Comparison of ENCODE assay signal across 8 cellular contexts in the genomic region with DNA sequence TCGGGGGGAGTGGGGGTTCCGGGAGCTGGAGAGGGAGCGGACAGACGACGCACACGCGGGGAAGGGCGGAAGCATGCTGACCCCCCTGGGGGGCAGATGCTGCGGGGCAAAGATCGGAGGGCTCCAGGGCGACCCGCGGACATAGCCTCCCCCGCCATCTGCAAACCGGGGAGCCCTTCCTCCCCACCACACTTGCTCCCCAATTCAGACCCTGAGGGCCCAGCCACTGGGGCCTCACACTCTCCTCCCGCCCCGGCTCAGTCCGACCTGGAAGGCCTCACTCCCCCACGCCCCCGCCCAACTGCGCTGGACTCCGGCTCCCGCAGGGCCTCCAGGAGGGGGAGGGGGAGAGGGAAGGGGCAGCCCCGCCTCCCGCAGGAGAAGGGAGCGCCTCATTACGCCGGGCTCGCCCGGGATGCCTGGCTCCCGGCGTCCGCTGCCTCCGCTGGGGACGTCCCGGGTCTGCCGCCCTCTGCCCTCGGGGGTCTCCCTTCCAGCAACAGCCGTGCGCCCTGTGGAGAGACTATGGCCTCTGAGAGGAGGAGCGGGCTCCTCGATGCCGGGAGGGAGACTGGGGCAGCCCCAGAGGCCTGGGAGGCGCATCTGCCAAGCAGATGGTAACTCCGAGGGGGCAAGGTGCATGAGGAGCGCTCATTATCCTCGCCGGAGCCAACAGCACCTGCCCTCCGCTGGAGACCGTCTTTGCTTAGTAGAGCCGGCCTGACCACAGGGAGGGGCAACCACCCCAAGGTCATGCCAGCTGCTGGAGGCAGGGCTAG. TPM values are rescaled to one million over a fixed set of nuclear protein-coding genes. Genes with fewer than 3 reads are reported as not detected.
DNase-seq lines count a peak whose midpoint lies in the region; ATAC-seq and TF ChIP-seq lines count a peak whose summit lies in the region.

No MANE protein-coding gene starts in this region.

- H3K9ac ChIP-seq in OCI-LY1 (ENCODE audit: low read length), result peak overlapping the region; percentile 38; the same call in 1 of the 2 replicates

- peak overlapping the region; percentile 42 for H3K4me3 ChIP-seq in OCI-LY1 (ENCODE audit: low read depth, low read length, poor library complexity, severe bottlenecking)

- no peaks in the 10 kb centered on the region for H3K79me2 ChIP-seq in OCI-LY1 (ENCODE audit: insufficient read depth, low read length)

- H3K36me3 ChIP-seq in OCI-LY1 (ENCODE audit: insufficient read depth, low read length), result no peaks in the 10 kb centered on the region

- H4K20me1 ChIP-seq in OCI-LY1 (ENCODE audit: insufficient read depth, low read length), result no peaks in the 10 kb centered on the region

- H3K9me3 Mint-ChIP-seq in activated CD8-positive, alpha-beta memory T cell treated with anti-CD3 and anti-CD28 coated beads, Interleukin-2, amount 10 ng/mL, durations not matched to agents 7 days and 5 days (ENCODE audit: low read depth), result no peaks in the 10 kb centered on the region
- H3K9me3 Mint-ChIP-seq in stimulated activated memory B cell treated with anti-CD40 and anti-IgM and Interleukin-4, amounts not matched to agents 10 μg/mL and 1 μg/mL and 100 μg/mL, for 72 hours, result no peaks in the 10 kb centered on the region

- H2AFZ ChIP-seq in OCI-LY1 (ENCODE audit: low read length), result no peak overlapping the region

- H3K27me3 ChIP-seq in OCI-LY1 (ENCODE audit: insufficient read depth, low read length) (0 out of 2 replicates have a peak, but pooled peaks cover 6% of the 10 kb centered on the region), layer of hippocampus (ENCODE audit: control insufficient read depth, insufficient read depth, low read length) (peaks cover 2% of the 10 kb centered on the region)

- no peak for DNase-seq in activated CD8-positive, alpha-beta memory T cell treated with anti-CD3 and anti-CD28 coated beads, Interleukin-2, amount 10 ng/mL, durations not matched to agents 7 days and 5 days
- no peak for DNase-seq in activated CD8-positive, alpha-beta memory T cell treated with anti-CD3 and anti-CD28 coated beads, Interleukin-2, amount 50 U/mL, for 48 hours
- DNase-seq in NOMO-1 treated with DMSO at 0.1 percent for 48 hours (lab: John Stamatoyannopoulos, UW; ENCODE audit: unreplicated experiment), result no peak

- peaks cover 10% of the 10 kb centered on the region for H3K4me1 Mint-ChIP-seq in activated CD8-positive, alpha-beta memory T cell treated with anti-CD3 and anti-CD28 coated beads, Interleukin-2, amount 10 ng/mL, durations not matched to agents 7 days and 5 days
- peaks cover 24% of the 10 kb centered on the region for H3K4me1 Mint-ChIP-seq in stimulated activated memory B cell treated with anti-CD40 and anti-IgM and Interleukin-4, amounts not matched to agents 10 μg/mL and 1 μg/mL and 100 μg/mL, for 72 hours

- no peaks in the 10 kb centered on the region for H3K9me3 ChIP-seq in OCI-LY1 (ENCODE audit: low read length)

- no peaks in the 10 kb centered on the region for H3F3A ChIP-seq in OCI-LY1 (ENCODE audit: insufficient read depth, low read length)

- CTCF ChIA-PET in activated CD8-positive, alpha-beta memory T cell treated with anti-CD3 and anti-CD28 coated beads, Interleukin-2, amount 10 ng/mL, durations not matched to agents 7 days and 5 days (lab: Charles Lee), result interaction anchor here (1.1 to 1.7 kb wide), 5 partner anchors 8 to 274 kb away, joined by 3 to 6 read pairs (median 3); no protein-coding TSS in a partner anchor

- H3K27ac ChIP-seq in OCI-LY1 (ENCODE audit: low read depth, low read length, poor library complexity, severe bottlenecking) (no peak overlapping the region), cingulate gyrus (ENCODE audit: low read depth, low read length) (peak overlapping the region; percentile 98), layer of hippocampus (ENCODE audit: low read depth, low read length) (peak overlapping the region; percentile 94)

- no peaks in the 10 kb centered on the region for H3K9me2 ChIP-seq in OCI-LY1 (ENCODE audit: low read depth, low read length)

- no peak overlapping the region for H3K27ac Mint-ChIP-seq in activated CD8-positive, alpha-beta memory T cell treated with anti-CD3 and anti-CD28 coated beads, Interleukin-2, amount 10 ng/mL, durations not matched to agents 7 days and 5 days
- peak overlapping the region; percentile 68 for H3K27ac Mint-ChIP-seq in stimulated activated memory B cell treated with anti-CD40 and anti-IgM and Interleukin-4, amounts not matched to agents 10 μg/mL and 1 μg/mL and 100 μg/mL, for 72 hours

- no peaks in the 10 kb centered on the region for H3K36me3 Mint-ChIP-seq in activated CD8-positive, alpha-beta memory T cell treated with anti-CD3 and anti-CD28 coated beads, Interleukin-2, amount 10 ng/mL, durations not matched to agents 7 days and 5 days
- H3K36me3 Mint-ChIP-seq in stimulated activated memory B cell treated with anti-CD40 and anti-IgM and Interleukin-4, amounts not matched to agents 10 μg/mL and 1 μg/mL and 100 μg/mL, for 72 hours, result no peaks in the 10 kb centered on the region

- no peak for TF ChIP-seq CTCF in OCI-LY1 (IDR thresholded peaks at IDR 0.05; ENCODE audit: low read length)

- ATAC-seq in activated CD8-positive, alpha-beta memory T cell treated with anti-CD3 and anti-CD28 coated beads, Interleukin-2, amount 10 ng/mL, durations not matched to agents 7 days and 5 days, result no peak
- peak; percentile 16 for ATAC-seq in stimulated activated memory B cell treated with anti-CD40 and anti-IgM and Interleukin-4, amounts not matched to agents 10 μg/mL and 1 μg/mL and 100 μg/mL, for 72 hours
- ATAC-seq in GM18498 (IDR thresholded peaks at IDR 0.05; ENCODE audit: unreplicated experiment), result no peak

- H3K27me3 Mint-ChIP-seq in activated CD8-positive, alpha-beta memory T cell treated with anti-CD3 and anti-CD28 coated beads, Interleukin-2, amount 10 ng/mL, durations not matched to agents 7 days and 5 days, result peaks cover 70% of the 10 kb centered on the region
- H3K27me3 Mint-ChIP-seq in stimulated activated memory B cell treated with anti-CD40 and anti-IgM and Interleukin-4, amounts not matched to agents 10 μg/mL and 1 μg/mL and 100 μg/mL, for 72 hours, result peaks cover 61% of the 10 kb centered on the region

- H3K4me2 ChIP-seq in OCI-LY1 (ENCODE audit: low read length), result peak overlapping the region; percentile 73

- no peaks in the 10 kb centered on the region for H3K4me1 ChIP-seq in OCI-LY1 (ENCODE audit: insufficient read depth, low read length, severe bottlenecking)

- H3K4me3 Mint-ChIP-seq in activated CD8-positive, alpha-beta memory T cell treated with anti-CD3 and anti-CD28 coated beads, Interleukin-2, amount 10 ng/mL, durations not matched to agents 7 days and 5 days, result peak overlapping the region; percentile 45
- peak overlapping the region; percentile 85 for H3K4me3 Mint-ChIP-seq in stimulated activated memory B cell treated with anti-CD40 and anti-IgM and Interleukin-4, amounts not matched to agents 10 μg/mL and 1 μg/mL and 100 μg/mL, for 72 hours

RNA-seq across cellular contexts. Expression of gene CAMK2N1, which starts 0.6 kb away (rescaled TPM):
- under 1 TPM; 0.47 to 0.82 TPM for total RNA-seq in activated CD8-positive, alpha-beta memory T cell treated with anti-CD3 and anti-CD28 coated beads, Interleukin-2, amount 10 ng/mL, durations not matched to agents 7 days and 5 days

RNA-seq across cellular contexts. Expression of gene MUL1, which starts 21.3 kb away (rescaled TPM):
- total RNA-seq in activated CD8-positive, alpha-beta memory T cell treated with anti-CD3 and anti-CD28 coated beads, Interleukin-2, amount 10 ng/mL, durations not matched to agents 7 days and 5 days, result 10 to 100 TPM; 14.9 to 19.5 TPM
